20 cellular contexts compared by ENCODE assay signal in genomic region chr4:52838729-52839722, GRCh38. TPM values are rescaled to one million over a fixed set of nuclear protein-coding genes. Genes with fewer than 3 reads are reported as not detected.
DNase-seq lines count a peak whose midpoint lies in the region; FAIRE-seq and TF ChIP-seq lines count a peak whose summit lies in the region.
"Had no signal": no experiment of that assay in that cellular context is flagged by ENCODE, and none has a peak within 500 bp of the region (broad histone marks: within the 10 kb centered on the region; RNA-seq: fewer than 3 reads in every experiment).

No MANE protein-coding gene starts in this region.

- H3K79me2 ChIP-seq in mammary epithelial cell (ENCODE audit: insufficient read depth, low read length) (no peaks in the 10 kb centered on the region), keratinocyte (ENCODE audit: control insufficient read depth, insufficient read depth, low read length) (no peaks in the 10 kb centered on the region), osteoblast (ENCODE audit: insufficient read depth, low read length) (no peaks in the 10 kb centered on the region)
- H3K79me2 ChIP-seq: parathyroid adenoma had no signal

- in situ Hi-C loops in mammary epithelial cell (cut with MboI; ENCODE audit: low sequenced_read_pairs in 2 of 2): loop anchor here in 1 of 2 donors (25.0 kb wide), 1 partner anchor 277 kb away; no protein-coding TSS in a partner anchor

- TF ChIP-seq CTCF in mammary epithelial cell (conservative IDR thresholded peaks at IDR 0.05 in 1 of 2, IDR thresholded peaks at IDR 0.05 in 1 of 2; ENCODE audit: extremely low read depth in 1 of 2, insufficient read depth in 1 of 2, low read depth in 1 of 2, low read length in 2 of 2) (no peak), keratinocyte (optimal IDR thresholded peaks at IDR 0.05 in 1 of 3, IDR thresholded peaks at IDR 0.05 in 1 of 3, conservative IDR thresholded peaks at IDR 0.05 in 1 of 3; ENCODE audit: extremely low read depth in 1 of 3, insufficient read depth in 2 of 3, low read length in 3 of 3) (no peak), uterus (IDR thresholded peaks at IDR 0.05) (no peak), osteoblast (IDR thresholded peaks at IDR 0.05; ENCODE audit: extremely low read depth, low read depth, low read length) (no peak)

- DNase-seq in NCI-H82 (lab: John Stamatoyannopoulos, UW): peak; percentile 19
- DNase-seq in NCI-H82 treated with DMSO at 0.1 percent for 48 hours (lab: John Stamatoyannopoulos, UW; ENCODE audit: unreplicated experiment): no peak
- DNase-seq in mammary epithelial cell: peak; percentile 40
- DNase-seq in keratinocyte (ENCODE audit: low read depth, low spot score): no peak
- no peak for DNase-seq in uterus
- DNase-seq in osteoblast (ENCODE audit: insufficient read length, low spot score, missing footprints): no peak
- no peak for DNase-seq in H4 (ENCODE audit: low spot score)
- no peak for DNase-seq in NOMO-1 treated with dmso at 0.1 percent for 144 hours (lab: John Stamatoyannopoulos, UW; ENCODE audit: unreplicated experiment)
- DNase-seq: activated CD8-positive, alpha-beta memory T cell treated with anti-CD3 and anti-CD28 coated beads, Interleukin-2, amount 50 U/mL, for 4 hours; activated naive CD4-positive, alpha-beta T cell; effector memory CD8-positive, alpha-beta T cell; gastrocnemius medialis; NCI-H1105 treated with DMSO at 0.1 percent for 48 hours; NCI-H748 treated with DMSO at 0.1 percent for 48 hours; T-helper 2 cell had no signal

- intact Hi-C loops in mammary epithelial cell (cut with micrococcal nuclease): loop anchor here (2.0 to 10.0 kb wide), 5 partner anchors 24 to 1076 kb away; partner anchors contain the start of genes ERVMER34-1 and RASL11B
- intact Hi-C loops in uterus (cut with DNase I; ENCODE audit: low total_unique reads): no loop called here

- CTCF ChIA-PET in mammary epithelial cell (lab: Charles Lee; ENCODE audit: low non-redundant PET): no interaction called here

- H3K9me3 ChIP-seq in mammary epithelial cell (replicated peaks; ENCODE audit: insufficient read depth, low read length) (no peaks in the 10 kb centered on the region), keratinocyte (ENCODE audit: control insufficient read depth, low read depth, low read length) (no peaks in the 10 kb centered on the region), uterus (no peaks in the 10 kb centered on the region), osteoblast (ENCODE audit: low read depth, low read length) (no peaks in the 10 kb centered on the region)
- H3K9me3 ChIP-seq: gastrocnemius medialis, HAP-1 had no signal

- FAIRE-seq in keratinocyte (lab: Jason Lieb, UNC): peak; percentile 77

- dilution Hi-C loops in mammary epithelial cell (cut with HindIII; ENCODE audit: low sequenced_read_pairs): no loop called here
- dilution Hi-C loops in keratinocyte (cut with MboI; ENCODE audit: extremely low pct_ligation_motif_present, low sequenced_read_pairs): no loop called here

- H3K4me3 ChIP-seq in mammary epithelial cell (replicated peaks in 1 of 3; ENCODE audit: insufficient read depth in 1 of 3, low read depth in 2 of 3, low read length in 3 of 3) (no peak overlapping the region), keratinocyte (ENCODE audit: control insufficient read depth in 2 of 3, extremely low read depth in 1 of 3, insufficient read depth in 2 of 3, low read depth in 1 of 3, low read length in 3 of 3) (peak overlapping the region in 2 of 3 experiments; percentile 12 to 72), uterus (no peak overlapping the region), osteoblast (ENCODE audit: insufficient read depth, low read length) (no peak overlapping the region)
- H3K4me3 ChIP-seq: cardiac muscle cell, gastrocnemius medialis, HAP-1 had no signal

- peak overlapping the region; percentile 91 for H3K9ac ChIP-seq in mammary epithelial cell (ENCODE audit: insufficient read depth, low read length)
- H3K9ac ChIP-seq in keratinocyte (ENCODE audit: control insufficient read depth, extremely low read depth, insufficient read depth, low read length): peak overlapping the region; percentile 90
- H3K9ac ChIP-seq: parathyroid adenoma had no signal

- H3K9me1 ChIP-seq in keratinocyte (ENCODE audit: control insufficient read depth, extremely low read depth, insufficient read depth, low read length): no peaks in the 10 kb centered on the region

- BruUV-seq in mammary epithelial cell (replicated peaks; lab: Mats Ljungman, UMichigan): no TSS peak

- H3K4me1 ChIP-seq in mammary epithelial cell (ENCODE audit: insufficient read depth, low read length) (peaks cover 51% of the 10 kb centered on the region), keratinocyte (ENCODE audit: control insufficient read depth, extremely low read depth, insufficient read depth, low read length) (peaks cover 57% of the 10 kb centered on the region), uterus (no peaks in the 10 kb centered on the region), osteoblast (ENCODE audit: insufficient read depth, low read length) (peaks cover 6% of the 10 kb centered on the region)
- H3K4me1 ChIP-seq: HAP-1 had no signal

- H3K27me3 ChIP-seq in mammary epithelial cell (ENCODE audit: insufficient read depth, low read length) (no peaks in the 10 kb centered on the region), keratinocyte (ENCODE audit: control insufficient read depth, extremely low read depth, insufficient read depth, low read length) (no peaks in the 10 kb centered on the region), uterus (no peaks in the 10 kb centered on the region), osteoblast (ENCODE audit: insufficient read depth, low read length) (no peaks in the 10 kb centered on the region)
- H3K27me3 ChIP-seq: cardiac muscle cell, gastrocnemius medialis had no signal

- H4K20me1 ChIP-seq in mammary epithelial cell (ENCODE audit: insufficient read depth, low read length) (no peaks in the 10 kb centered on the region), keratinocyte (ENCODE audit: control insufficient read depth, extremely low read depth, insufficient read depth, low read length) (no peaks in the 10 kb centered on the region), osteoblast (ENCODE audit: insufficient read depth, low read length) (no peaks in the 10 kb centered on the region)

- peak overlapping the region; percentile 74 for H2AFZ ChIP-seq in mammary epithelial cell (ENCODE audit: low read depth, low read length)
- H2AFZ ChIP-seq in keratinocyte (ENCODE audit: control insufficient read depth, low read length): peak overlapping the region; percentile 55
- H2AFZ ChIP-seq in osteoblast (ENCODE audit: low read length): no peak overlapping the region
- H2AFZ ChIP-seq: parathyroid adenoma had no signal

- no peak for TF ChIP-seq POLR2A in uterus (IDR thresholded peaks at IDR 0.05)

- H3K4me2 ChIP-seq in mammary epithelial cell (ENCODE audit: insufficient read depth, low read depth, low read length) (peak overlapping the region; percentile 81), keratinocyte (ENCODE audit: control insufficient read depth, extremely low read depth, insufficient read depth, low read depth, low read length) (peak overlapping the region; percentile 98), osteoblast (ENCODE audit: insufficient read depth, low read length) (no peak overlapping the region)

- WGBS in mammary epithelial cell (ENCODE audit: low coverage, missing lambda C conversion rate): 15% methylated on average over 11 of the region's 12 CpGs

- H3K36me3 ChIP-seq in mammary epithelial cell (ENCODE audit: insufficient read depth, low read length) (no peaks in the 10 kb centered on the region), keratinocyte (ENCODE audit: control insufficient read depth in 2 of 2, extremely low read depth in 1 of 2, insufficient read depth in 2 of 2, low read length in 2 of 2) (no peaks in the 10 kb centered on the region), uterus (no peaks in the 10 kb centered on the region), osteoblast (ENCODE audit: insufficient read depth, low read length) (no peaks in the 10 kb centered on the region)
- H3K36me3 ChIP-seq: cardiac muscle cell, gastrocnemius medialis, HAP-1 had no signal

- H3K27ac ChIP-seq in mammary epithelial cell (ENCODE audit: insufficient read depth, low read depth, low read length) (peak overlapping the region; percentile 99), keratinocyte (ENCODE audit: control insufficient read depth, insufficient read depth, low read length) (peak overlapping the region; percentile 99), uterus (peak overlapping the region; percentile 13 to 27), osteoblast (ENCODE audit: low read depth, low read length) (no peak overlapping the region)
- H3K27ac ChIP-seq: cardiac muscle cell, gastrocnemius medialis, parathyroid adenoma had no signal

RNA-seq across cellular contexts. Expression of gene RASL11B, which starts 23.1 kb away (rescaled TPM):
- 1 to 10 TPM; 2.4 to 3.5 TPM for total RNA-seq in mammary epithelial cell
- 3.3 TPM for polyA plus RNA-seq in mammary epithelial cell
- not detected for polyA minus RNA-seq in mammary epithelial cell
- 1.1 to 1.7 TPM (median 1.4 TPM) in 3 replicates for polyA plus RNA-seq in keratinocyte
- 0.50 TPM for polyA plus RNA-seq in keratinocyte (2011; ENCODE audit: low read depth)
- polyA plus RNA-seq in keratinocyte (2011; cell fraction: cytosol; rRNA removed): 0.56 and 0.70 TPM in 2 replicates
- 0.71 and 0.97 TPM in 2 replicates for polyA plus RNA-seq in keratinocyte (2011; cell fraction: nucleus; rRNA removed)
- polyA plus RNA-seq in keratinocyte (2012; ENCODE audit: low replicate concordance): 0.93 and 1.2 TPM in 2 replicates
- polyA minus RNA-seq in keratinocyte: 0.36 to 1.1 TPM (median 0.53 TPM) in 3 replicates
- polyA minus RNA-seq in keratinocyte (2011; cell fraction: cytosol; rRNA and poly(A)+ RNA removed): not detected
- polyA minus RNA-seq in keratinocyte (2011; cell fraction: nucleus; rRNA and poly(A)+ RNA removed): 0.21 and 0.70 TPM in 2 replicates
- 10 to 100 TPM in 1 of 4 donors, 1 to 10 TPM in 2, under 1 TPM in 1; 0.29 to 36.4 (median 4.4) TPM for total RNA-seq in uterus
- total RNA-seq in osteoblast: under 0.01 TPM in 1 of 2 replicates, not detected in the other
- total RNA-seq in H4 (2014; rRNA removed; shearing (Covaris generic)): 0.60 and 0.80 TPM in 2 replicates
- total RNA-seq: A172 had no signal
- polyA plus RNA-seq: CD14-positive monocyte had no signal

Comparison
In these comparisons a context has a peak if more than half of its experiments do, and no peak if none do; other contexts are left out.
1. DNase-seq: peak in NCI-H82 (single experiment) and mammary epithelial cell (single experiment); none in NCI-H82 treated with DMSO at 0.1 percent for 48 hours (single experiment), keratinocyte (single experiment), uterus (0 of 2), osteoblast (single experiment), H4 (single experiment) and NOMO-1 treated with dmso at 0.1 percent for 144 hours (single experiment).
2. H3K4me3 ChIP-seq: peak in keratinocyte (2 of 3); none in mammary epithelial cell (0 of 3), uterus (0 of 2) and osteoblast (single experiment).